In genomic region chr12:56007148-56007891, GRCh38 we compare ENCODE assay signal across 8 cellular contexts. TPM values are rescaled to one million over a fixed set of nuclear protein-coding genes. Genes with fewer than 3 reads are reported as not detected.
A peak's percentile ranks its signal among the peaks of the same experiment; 100 is the strongest.
DNase-seq lines count a peak whose midpoint lies in the region; ATAC-seq and TF ChIP-seq lines count a peak whose summit lies in the region.

No MANE protein-coding gene starts in this region.

- H3K27me3 ChIP-seq in adrenal gland (no peaks in the 10 kb centered on the region), tibial nerve (no peaks in the 10 kb centered on the region)

- peak; percentile 94 to 96 for ATAC-seq in left cardiac atrium

- H3K9me3 ChIP-seq in HEK293 (ENCODE audit: control insufficient read depth, insufficient read depth, low read depth, low read length) (no peaks in the 10 kb centered on the region), adrenal gland (replicated peaks in 1 of 3) (no peaks in the 10 kb centered on the region), tibial nerve (no peaks in the 10 kb centered on the region)

- WGBS in adrenal gland, 4 donors = 0 to 1% (median 1%) methylated on average over 17 to 52 of the region's 52 CpGs
- WGBS in tibial nerve, 2 donors = 0 to 3% methylated on average over 17 to 50 of the region's 52 CpGs

- CTCF ChIA-PET in HEK293 (lab: Yijun Ruan, JAX) = interaction anchor here (0.6 to 2.7 kb wide), 6 partner anchors 11 to 105 kb away, joined by 3 to 17 read pairs (median 3); no protein-coding TSS in a partner anchor

- DNase-seq in EH (ENCODE audit: low read depth) = peak; percentile 87
- DNase-seq in NCI-H1417 (lab: John Stamatoyannopoulos, UW) = peak; percentile 91 to 96 (median 93)
- DNase-seq in T follicular helper cell (ENCODE audit: low read depth) = peak; percentile 63
- peak; percentile 83 to 91 (median 88) for DNase-seq in adrenal gland
- peak; percentile 90 for DNase-seq in left cardiac atrium
- peak; percentile 87 for DNase-seq in pons (ENCODE audit: low spot score)
- peak; percentile 63 to 76 for DNase-seq in tibial nerve (ENCODE audit: low spot score in 2 of 2)

- intact Hi-C loops in adrenal gland (cut with DNase I) = no loop called here
- intact Hi-C loops in left cardiac atrium (cut with DNase I) = no loop called here

- TF ChIP-seq CTCF in HEK293 (tag by site-specific recombination; IDR thresholded peaks at IDR 0.05) = no peak
- TF ChIP-seq CTCF in adrenal gland (IDR thresholded peaks at IDR 0.05) = peak in 2 of 6 experiments; percentile 6 to 18
- TF ChIP-seq CTCF in tibial nerve (IDR thresholded peaks at IDR 0.05) = peak in 2 of 5 experiments; percentile 14 to 43

- peak in 1 of 2 donors; percentile 47 for TF ChIP-seq EP300 in tibial nerve (IDR thresholded peaks at IDR 0.05)

- POLR2A ChIA-PET in HEK293 (lab: Yijun Ruan, JAX) = interaction anchor here (0.6 to 3.2 kb wide), 22 partner anchors 10 to 633 kb away, joined by 3 to 48 read pairs (median 4); partner anchors contain the start of genes CD63, DNAJC14, ERBB3 and ESYT1

- H3K36me3 ChIP-seq in HEK293 (ENCODE audit: control insufficient read depth in 2 of 2, insufficient read depth in 1 of 2, low read length in 2 of 2) = peaks cover 0 to 23% of the 10 kb centered on the region in 2 experiments; a peak in 2 of 3 replicates
- H3K36me3 ChIP-seq in adrenal gland (replicated peaks in 1 of 2) = peaks cover 0 to 22% of the 10 kb centered on the region in 2 donors
- H3K36me3 ChIP-seq in tibial nerve = peaks cover 0 to 30% (median 0%) of the 10 kb centered on the region in 3 donors

- H3K27ac ChIP-seq in HEK293 (ENCODE audit: extremely low read depth, low read depth, low read length) (peak overlapping the region; percentile 70), adrenal gland (peak overlapping the region; percentile 31 to 99 (median 84)), tibial nerve (peak overlapping the region; percentile 90 to 98 (median 96))

- no peak for TF ChIP-seq POLR2A in adrenal gland (IDR thresholded peaks at IDR 0.05)
- TF ChIP-seq POLR2A in tibial nerve (IDR thresholded peaks at IDR 0.05) = no peak

- H3K4me3 ChIP-seq in HEK293 (ENCODE audit: low read depth, low read length) (peak overlapping the region; percentile 51), adrenal gland (peak overlapping the region in 3 of 4 donors; percentile 37 to 99 (median 96)), tibial nerve (peak overlapping the region; percentile 95 to 97 (median 96))

- no peaks in the 10 kb centered on the region; the same call in 1 of the 2 replicates for H3K4me1 ChIP-seq in HEK293 (ENCODE audit: control insufficient read depth, insufficient read depth, low read length)
- peaks cover 6 to 25% of the 10 kb centered on the region in 2 donors for H3K4me1 ChIP-seq in adrenal gland (replicated peaks in 1 of 2)
- H3K4me1 ChIP-seq in tibial nerve = peaks cover 0 to 19% (median 2%) of the 10 kb centered on the region in 4 donors

TF ChIP-seq in HEK293, 187 proteins besides CTCF, POLR2A, EP300 and RAD21 (continues in another document):
- TF ChIP-seq, protein P1, sequence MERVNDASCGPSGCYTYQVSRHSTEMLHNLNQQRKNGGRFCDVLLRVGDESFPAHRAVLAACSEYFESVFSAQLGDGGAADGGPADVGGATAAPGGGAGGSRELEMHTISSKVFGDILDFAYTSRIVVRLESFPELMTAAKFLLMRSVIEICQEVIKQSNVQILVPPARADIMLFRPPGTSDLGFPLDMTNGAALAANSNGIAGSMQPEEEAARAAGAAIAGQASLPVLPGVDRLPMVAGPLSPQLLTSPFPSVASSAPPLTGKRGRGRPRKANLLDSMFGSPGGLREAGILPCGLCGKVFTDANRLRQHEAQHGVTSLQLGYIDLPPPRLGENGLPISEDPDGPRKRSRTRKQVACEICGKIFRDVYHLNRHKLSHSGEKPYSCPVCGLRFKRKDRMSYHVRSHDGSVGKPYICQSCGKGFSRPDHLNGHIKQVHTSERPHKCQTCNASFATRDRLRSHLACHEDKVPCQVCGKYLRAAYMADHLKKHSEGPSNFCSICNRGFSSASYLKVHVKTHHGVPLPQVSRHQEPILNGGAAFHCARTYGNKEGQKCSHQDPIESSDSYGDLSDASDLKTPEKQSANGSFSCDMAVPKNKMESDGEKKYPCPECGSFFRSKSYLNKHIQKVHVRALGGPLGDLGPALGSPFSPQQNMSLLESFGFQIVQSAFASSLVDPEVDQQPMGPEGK (tag by site-specific recombination; IDR thresholded peaks at IDR 0.05) = peak; percentile 78
- TF ChIP-seq ZNF184 (tag by site-specific recombination; IDR thresholded peaks at IDR 0.05) (0 out of 2 replicates have a peak, but pooled peaks have one; percentile 47), SP7 (tag by site-specific recombination; IDR thresholded peaks at IDR 0.05) (0 out of 2 replicates have a peak, but pooled peaks have one; percentile 34), ZNF394 (tag by site-specific recombination; IDR thresholded peaks at IDR 0.05; ENCODE audit: borderline replicate concordance) (peak; percentile 37; the same call in 1 of the 2 replicates), IKZF3 (tag by site-specific recombination; IDR thresholded peaks at IDR 0.05) (peak; percentile 89), INSM2 (tag by site-specific recombination; IDR thresholded peaks at IDR 0.05) (no peak), GLIS2 (tag by site-specific recombination; IDR thresholded peaks at IDR 0.05) (0 out of 2 replicates have a peak, but pooled peaks have one; percentile 53), ZNF777 (tag by site-specific recombination; IDR thresholded peaks at IDR 0.05; ENCODE audit: borderline replicate concordance) (no peak), KLF10 (tag by site-specific recombination; IDR thresholded peaks at IDR 0.05) (peak; percentile 64), ZNF785 (tag by site-specific recombination; IDR thresholded peaks at IDR 0.05) (no peak), REPIN1 (tag by site-specific recombination; IDR thresholded peaks at IDR 0.05; ENCODE audit: low read depth) (peak; percentile 39; the same call in 1 of the 2 replicates)
- TF ChIP-seq, protein P2, sequence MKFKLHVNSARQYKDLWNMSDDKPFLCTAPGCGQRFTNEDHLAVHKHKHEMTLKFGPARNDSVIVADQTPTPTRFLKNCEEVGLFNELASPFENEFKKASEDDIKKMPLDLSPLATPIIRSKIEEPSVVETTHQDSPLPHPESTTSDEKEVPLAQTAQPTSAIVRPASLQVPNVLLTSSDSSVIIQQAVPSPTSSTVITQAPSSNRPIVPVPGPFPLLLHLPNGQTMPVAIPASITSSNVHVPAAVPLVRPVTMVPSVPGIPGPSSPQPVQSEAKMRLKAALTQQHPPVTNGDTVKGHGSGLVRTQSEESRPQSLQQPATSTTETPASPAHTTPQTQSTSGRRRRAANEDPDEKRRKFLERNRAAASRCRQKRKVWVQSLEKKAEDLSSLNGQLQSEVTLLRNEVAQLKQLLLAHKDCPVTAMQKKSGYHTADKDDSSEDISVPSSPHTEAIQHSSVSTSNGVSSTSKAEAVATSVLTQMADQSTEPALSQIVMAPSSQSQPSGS (tag by site-specific recombination; IDR thresholded peaks at IDR 0.05; ENCODE audit: low read depth) = no peak
- TF ChIP-seq, protein P3, sequence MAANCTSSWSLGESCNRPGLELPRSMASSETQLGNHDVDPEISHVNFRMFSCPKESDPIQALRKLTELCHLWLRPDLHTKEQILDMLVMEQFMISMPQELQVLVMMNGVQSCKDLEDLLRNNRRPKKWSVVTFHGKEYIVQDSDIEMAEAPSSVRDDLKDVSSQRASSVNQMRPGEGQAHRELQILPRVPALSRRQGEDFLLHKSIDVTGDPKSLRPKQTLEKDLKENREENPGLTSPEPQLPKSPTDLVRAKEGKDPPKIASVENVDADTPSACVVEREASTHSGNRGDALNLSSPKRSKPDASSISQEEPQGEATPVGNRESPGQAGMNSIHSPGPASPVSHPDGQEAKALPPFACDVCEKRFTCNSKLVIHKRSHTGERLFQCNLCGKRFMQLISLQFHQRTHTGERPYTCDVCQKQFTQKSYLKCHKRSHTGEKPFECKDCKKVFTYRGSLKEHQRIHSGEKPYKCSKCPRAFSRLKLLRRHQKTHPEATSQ (tag by site-specific recombination; IDR thresholded peaks at IDR 0.05) = 0 out of 2 replicates have a peak, but pooled peaks have one; percentile 60

RNA-seq across cellular contexts. Expression of gene SUOX, which starts 10.2 kb away (rescaled TPM):
- 10 to 100 TPM; 50.9 to 72.6 (median 57.3) TPM for total RNA-seq in adrenal gland
- 10 to 100 TPM; 27.7 to 49.7 (median 37.1) TPM for polyA plus RNA-seq in adrenal gland
- 10 to 100 TPM; 20.3 to 29.8 TPM for total RNA-seq in left cardiac atrium
- 10 to 100 TPM; 20.4 to 39.1 (median 28.1) TPM for total RNA-seq in tibial nerve

RNA-seq across cellular contexts. Expression of gene IKZF4, which starts 13.5 kb away (rescaled TPM):
- total RNA-seq in adrenal gland (10 to 100 TPM in 6 of 8 donors, 1 to 10 TPM in 2; 6.8 to 34.0 (median 16.4) TPM), left cardiac atrium (1 to 10 TPM; 6.2 to 6.7 TPM), tibial nerve (1 to 10 TPM; 3.8 to 9.6 (median 6.4) TPM)
- 10 to 100 TPM in 1 of 3 donors, 1 to 10 TPM in 2; 5.7 to 10.3 (median 6.4) TPM for polyA plus RNA-seq in adrenal gland

RNA-seq across cellular contexts. Expression of gene RAB5B, which starts 33.4 kb away (rescaled TPM):
- total RNA-seq in adrenal gland (100 to 1,000 TPM in 5 of 8 donors, 10 to 100 TPM in 3; 77.6 to 134 (median 112) TPM), left cardiac atrium (100 to 1,000 TPM; 105 to 114 TPM), tibial nerve (100 to 1,000 TPM in 1 of 4 donors, 10 to 100 TPM in 3; 71.7 to 111 (median 83.0) TPM)
- 100 to 1,000 TPM in 1 of 3 donors, 10 to 100 TPM in 2; 34.4 to 137 (median 43.6) TPM for polyA plus RNA-seq in adrenal gland

RNA-seq across cellular contexts. Expression of gene RPS26, which starts 34.4 kb away (rescaled TPM):
- total RNA-seq in adrenal gland (1,000 to 10,000 TPM in 2 of 8 donors, 100 to 1,000 TPM in 3, 10 to 100 TPM in 3; 76.7 to 2,374 (median 277) TPM), left cardiac atrium (10 to 100 TPM; 28.5 to 47.1 TPM), tibial nerve (1,000 to 10,000 TPM in 2 of 4 donors, 100 to 1,000 TPM in 2; 308 to 1,324 (median 859) TPM)
- polyA plus RNA-seq in adrenal gland = 1,000 to 10,000 TPM; 1,149 to 1,897 (median 1,249) TPM

RNA-seq across cellular contexts. Expression of gene CDK2, which starts 40.7 kb away (rescaled TPM):
- total RNA-seq in adrenal gland (10 to 100 TPM in 7 of 8 donors, 1 to 10 TPM in 1; 6.3 to 22.8 (median 18.4) TPM), left cardiac atrium (10 to 100 TPM; 14.1 to 18.2 TPM), tibial nerve (10 to 100 TPM; 10.3 to 22.2 (median 13.8) TPM)
- 10 to 100 TPM in 1 of 3 donors, 1 to 10 TPM in 2; 6.0 to 16.5 (median 9.2) TPM for polyA plus RNA-seq in adrenal gland

Comparison
In these comparisons a context has a peak if more than half of its experiments do, and no peak if none do; other contexts are left out.
1. Peak in every context shown above with its lines: DNase-seq, ATAC-seq, H3K4me3 ChIP-seq and H3K27ac ChIP-seq.